Comparison of ENCODE assay signal across 6 cellular contexts in genomic region chr19:10289167-10289835, GRCh38.
DNase-seq lines count a peak whose midpoint lies in the region; FAIRE-seq and TF ChIP-seq lines count a peak whose summit lies in the region.

No MANE protein-coding gene starts in this region.

- CTCF ChIA-PET in GM10248 (lab: Yijun Ruan, JAX) = interaction anchor here (0.6 to 6.3 kb wide), 14 partner anchors 9 to 128 kb away, joined by 3 to 54 read pairs (median 4); partner anchors contain the start of genes ICAM1, RAVER1 and S1PR2

- POLR2A ChIA-PET in GM10248 (lab: Yijun Ruan, JAX) = interaction anchor here (1.0 to 4.0 kb wide), 7 partner anchors 9 to 91 kb away, joined by 3 to 84 read pairs (median 6); partner anchors contain the start of genes ICAM1, RAVER1 and TYK2

- no peak for TF ChIP-seq CTCF in GM10248 (IDR thresholded peaks at IDR 0.05; ENCODE audit: control extremely low read depth, extremely low read depth, low read depth, missing control alignments)

- FAIRE-seq in urothelium cell line (lab: Jason Lieb, UNC) = no peak

- DNase-seq in GM10248 (ENCODE audit: extremely low spot score) (peak; percentile 61), NCI-H748 treated with DMSO at 0.1 percent for 48 hours (lab: John Stamatoyannopoulos, UW) (peak; percentile 39), activated gamma-delta T cell treated with Interleukin-2 at 50 U/mL for 16 hours (peak; percentile 64), left kidney (ENCODE audit: low read depth, low spot score) (peak; percentile 57), NCI-H2107 (lab: John Stamatoyannopoulos, UW) (no peak), urothelium cell line (ENCODE audit: low spot score) (no peak)

Comparison
In these comparisons a context has a peak if more than half of its experiments do, and no peak if none do; other contexts are left out.
1. DNase-seq: peak in GM10248 (single experiment), NCI-H748 treated with DMSO at 0.1 percent for 48 hours (single experiment), activated gamma-delta T cell treated with Interleukin-2 at 50 U/mL for 16 hours (single experiment) and left kidney (single experiment); none in NCI-H2107 (single experiment) and urothelium cell line (single experiment).